30 cellular contexts compared by ENCODE assay signal in the genomic region with DNA sequence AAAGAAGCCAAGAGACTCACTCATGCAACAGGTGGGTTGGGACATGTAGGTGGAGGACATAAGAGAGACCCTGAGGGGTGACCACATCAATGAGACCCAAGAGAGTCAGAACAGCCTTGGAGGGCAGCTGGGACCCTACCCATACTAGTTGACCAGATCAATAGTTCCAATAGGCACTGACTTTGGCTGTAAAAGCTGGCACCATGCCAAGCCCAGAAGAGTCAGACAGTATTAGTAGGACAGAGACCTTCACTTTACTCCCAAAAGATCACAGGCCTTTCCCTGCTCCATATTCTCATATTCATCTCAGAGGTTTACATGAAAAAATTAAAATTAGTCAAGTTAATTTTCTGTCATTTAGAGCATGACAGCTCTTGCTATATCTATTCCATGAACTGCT. TPM values are rescaled to one million over a fixed set of nuclear protein-coding genes. Genes with fewer than 3 reads are reported as not detected.
DNase-seq lines count a peak whose midpoint lies in the region; ATAC-seq, FAIRE-seq and TF ChIP-seq lines count a peak whose summit lies in the region.
"Had no signal": no experiment of that assay in that cellular context is flagged by ENCODE, and none has a peak within 500 bp of the region (broad histone marks: within the 10 kb centered on the region; RNA-seq: fewer than 3 reads in every experiment).

No MANE protein-coding gene starts in this region.

- ATAC-seq in HepG2: no peak
- ATAC-seq in right lobe of liver: no peak
- ATAC-seq in GM23338: no peak
- ATAC-seq: GM12878 had no signal

- H3K9me3 Mint-ChIP-seq in GM23338: no peaks in the 10 kb centered on the region
- H3K9me3 Mint-ChIP-seq: CD4-positive, alpha-beta memory T cell; CD8-positive, alpha-beta memory T cell had no signal

- TF ChIP-seq EP300 in HepG2 (IDR thresholded peaks at IDR 0.05; ENCODE audit: low read depth in 2 of 2, low read length in 2 of 2) (no peak), HepG2 (CRISPR knock-in tag; IDR thresholded peaks at IDR 0.05; ENCODE audit: borderline replicate concordance) (no peak), Ishikawa (IDR thresholded peaks at IDR 0.05; ENCODE audit: borderline replicate concordance) (no peak)

- no peaks in the 10 kb centered on the region for H3K27me3 Mint-ChIP-seq in GM23338 (ENCODE audit: insufficient read depth, low read depth, poor library complexity)

- CTCF ChIA-PET in HepG2 (lab: Yijun Ruan, JAX; ENCODE audit: low intra/inter-chr PET ratio, low total read pairs) (no interaction called here), mammary epithelial cell (lab: Charles Lee; ENCODE audit: low non-redundant PET) (no interaction called here)

- no peak overlapping the region for H3K18ac ChIP-seq in trophoblast cell (ENCODE audit: low read length)

- no TSS peak for BruUV-seq in HepG2 (replicated peaks; lab: Mats Ljungman, UMichigan)
- BruUV-seq in mammary epithelial cell (replicated peaks; lab: Mats Ljungman, UMichigan): no TSS peak

- H3K9me3 ChIP-seq in HepG2 (ENCODE audit: low read length) (no peaks in the 10 kb centered on the region), right lobe of liver (no peaks in the 10 kb centered on the region), trophoblast cell (ENCODE audit: insufficient read depth, low read depth, low read length) (no peaks in the 10 kb centered on the region), mammary epithelial cell (replicated peaks; ENCODE audit: insufficient read depth, low read length) (no peaks in the 10 kb centered on the region)
- H3K9me3 ChIP-seq: BE2C, BLaER1 had no signal

- H3K27ac ChIP-seq in HepG2 (ENCODE audit: extremely low read length, insufficient read depth, low read length): no peak overlapping the region
- no peak overlapping the region for H3K27ac ChIP-seq in right lobe of liver
- no peak overlapping the region for H3K27ac ChIP-seq in trophoblast cell (ENCODE audit: low read depth, low read length)
- H3K27ac ChIP-seq in GM23338 (ENCODE audit: low read depth): no peak overlapping the region
- no peak overlapping the region for H3K27ac ChIP-seq in mammary epithelial cell (ENCODE audit: insufficient read depth, low read depth, low read length)
- H3K27ac ChIP-seq: BLaER1 had no signal

- no peaks in the 10 kb centered on the region for H3K79me2 ChIP-seq in HepG2 (ENCODE audit: insufficient read depth, low read length)
- H3K79me2 ChIP-seq in trophoblast cell (ENCODE audit: control insufficient read depth, insufficient read depth, low read length, poor library complexity): peaks cover 2% of the 10 kb centered on the region
- no peaks in the 10 kb centered on the region for H3K79me2 ChIP-seq in GM23338 (replicated peaks; ENCODE audit: insufficient read depth)
- H3K79me2 ChIP-seq in mammary epithelial cell (ENCODE audit: insufficient read depth, low read length): no peaks in the 10 kb centered on the region

- H2BK5ac ChIP-seq in trophoblast cell (ENCODE audit: low read depth, low read length, poor library complexity): peak overlapping the region; percentile 17

- no peak overlapping the region for H4K12ac ChIP-seq in trophoblast cell (ENCODE audit: low read depth, low read length)

- H2AK5ac ChIP-seq in trophoblast cell (ENCODE audit: low read length): peak overlapping the region; percentile 79

- no peaks in the 10 kb centered on the region for H3F3A ChIP-seq in GM23338 (replicated peaks; ENCODE audit: low read depth)

- dilution Hi-C loops in mammary epithelial cell (cut with HindIII; ENCODE audit: low sequenced_read_pairs): no loop called here

- no peak overlapping the region for H3K4me3 Mint-ChIP-seq in GM23338
- H3K4me3 Mint-ChIP-seq: CD14-positive monocyte; CD4-positive, alpha-beta memory T cell; CD4-positive, CD25-positive, alpha-beta regulatory T cell; CD8-positive, alpha-beta memory T cell had no signal

- H3K79me1 ChIP-seq in trophoblast cell (ENCODE audit: low read length): peaks cover 6% of the 10 kb centered on the region

- peaks cover 6% of the 10 kb centered on the region; the same call in 2 of the 3 replicates for H3K4me1 Mint-ChIP-seq in GM23338
- H3K4me1 Mint-ChIP-seq: CD4-positive, alpha-beta memory T cell; CD4-positive, CD25-positive, alpha-beta regulatory T cell; CD8-positive, alpha-beta memory T cell had no signal

- peak overlapping the region; percentile 70 for H3K14ac ChIP-seq in trophoblast cell (ENCODE audit: low read length)

- TF ChIP-seq CTCF in HepG2 (CRISPR knock-in tag; IDR thresholded peaks at IDR 0.05) (no peak), right lobe of liver (IDR thresholded peaks at IDR 0.05) (no peak), GM23338 (conservative IDR thresholded peaks at IDR 0.05; ENCODE audit: low read depth in 2 of 2) (no peak), mammary epithelial cell (conservative IDR thresholded peaks at IDR 0.05 in 1 of 2, IDR thresholded peaks at IDR 0.05 in 1 of 2; ENCODE audit: extremely low read depth in 1 of 2, insufficient read depth in 1 of 2, low read depth in 1 of 2, low read length in 2 of 2) (no peak)

- FAIRE-seq in HepG2 (lab: Jason Lieb, UNC): no peak
- FAIRE-seq: A204.1, GM12878, GM12892, GM18507 had no signal

- H4K8ac ChIP-seq in trophoblast cell (ENCODE audit: low read depth, low read length): no peak overlapping the region

- H2AFZ ChIP-seq in HepG2 (ENCODE audit: low read length): no peak overlapping the region
- H2AFZ ChIP-seq in trophoblast cell (ENCODE audit: insufficient read depth, low read length, poor library complexity): no peak overlapping the region
- no peak overlapping the region for H2AFZ ChIP-seq in GM23338
- no peak overlapping the region for H2AFZ ChIP-seq in mammary epithelial cell (ENCODE audit: low read depth, low read length)

- H3K36me3 Mint-ChIP-seq in GM23338 (ENCODE audit: low read depth): no peaks in the 10 kb centered on the region
- H3K36me3 Mint-ChIP-seq: CD14-positive monocyte; CD4-positive, alpha-beta memory T cell; CD4-positive, CD25-positive, alpha-beta regulatory T cell; CD8-positive, alpha-beta memory T cell had no signal

- H4K20me1 ChIP-seq in HepG2 (ENCODE audit: insufficient read depth, low read length) (no peaks in the 10 kb centered on the region), GM23338 (replicated peaks; ENCODE audit: insufficient read depth) (no peaks in the 10 kb centered on the region), mammary epithelial cell (ENCODE audit: insufficient read depth, low read length) (no peaks in the 10 kb centered on the region)
- H4K20me1 ChIP-seq: BLaER1 had no signal

- intact Hi-C loops in HepG2 (cut with micrococcal nuclease; ENCODE audit: unreplicated experiment) (no loop called here), right lobe of liver (cut with DNase I) (no loop called here), mammary epithelial cell (cut with micrococcal nuclease) (no loop called here)

- peak overlapping the region; percentile 14 for H3K4ac ChIP-seq in trophoblast cell (ENCODE audit: low read depth, low read length)

- H3K4me3 ChIP-seq in HepG2 (replicated peaks in 1 of 3; ENCODE audit: insufficient read depth in 1 of 3, low read depth in 2 of 3, low read length in 3 of 3): no peak overlapping the region
- no peak overlapping the region for H3K4me3 ChIP-seq in right lobe of liver
- no peak overlapping the region for H3K4me3 ChIP-seq in trophoblast cell (ENCODE audit: low read depth, low read length)
- H3K4me3 ChIP-seq in GM23338: no peak overlapping the region
- H3K4me3 ChIP-seq in mammary epithelial cell (replicated peaks in 1 of 3; ENCODE audit: insufficient read depth in 1 of 3, low read depth in 2 of 3, low read length in 3 of 3): no peak overlapping the region
- H3K4me3 ChIP-seq: BLaER1, GM12878 had no signal

- no peak overlapping the region for H2BK12ac ChIP-seq in trophoblast cell (ENCODE audit: low read length)

- H4K91ac ChIP-seq in trophoblast cell (ENCODE audit: low read depth, low read length): peak overlapping the region; percentile 11

- H3K36me3 ChIP-seq in HepG2 (replicated peaks in 1 of 2; ENCODE audit: control insufficient read depth in 1 of 2, insufficient read depth in 2 of 2, low read length in 2 of 2): no peaks in the 10 kb centered on the region
- no peaks in the 10 kb centered on the region for H3K36me3 ChIP-seq in right lobe of liver
- peaks cover 0 to 2% of the 10 kb centered on the region in 2 experiments for H3K36me3 ChIP-seq in trophoblast cell (ENCODE audit: control insufficient read depth in 1 of 2, insufficient read depth in 2 of 2, low read length in 2 of 2)
- no peaks in the 10 kb centered on the region for H3K36me3 ChIP-seq in GM23338 (ENCODE audit: insufficient read depth)
- no peaks in the 10 kb centered on the region for H3K36me3 ChIP-seq in mammary epithelial cell (ENCODE audit: insufficient read depth, low read length)
- H3K36me3 ChIP-seq: BE2C, BLaER1 had no signal

- POLR2A ChIA-PET in HepG2 (lab: Yijun Ruan, JAX): no interaction called here

- H2BK120ac ChIP-seq in trophoblast cell (ENCODE audit: insufficient read depth, low read length, poor library complexity): peak overlapping the region; percentile 37

- TF ChIP-seq RAD21 in HepG2 (CRISPR knock-in tag; IDR thresholded peaks at IDR 0.05): no peak
- TF ChIP-seq RAD21 in Ishikawa (IDR thresholded peaks at IDR 0.05; ENCODE audit: low read depth): no peak

- H3K9ac ChIP-seq in HepG2 (ENCODE audit: insufficient read depth, low read depth, low read length) (no peak overlapping the region), trophoblast cell (ENCODE audit: low read length) (no peak overlapping the region), mammary epithelial cell (ENCODE audit: insufficient read depth, low read length) (no peak overlapping the region)
- H3K9ac ChIP-seq: BLaER1 had no signal

- no peaks in the 10 kb centered on the region for H3K4me1 ChIP-seq in HepG2 (ENCODE audit: insufficient read depth, low read length)
- H3K4me1 ChIP-seq in right lobe of liver: no peaks in the 10 kb centered on the region
- peaks cover 5 to 6% of the 10 kb centered on the region in 2 experiments for H3K4me1 ChIP-seq in trophoblast cell (ENCODE audit: control insufficient read depth in 1 of 2, insufficient read depth in 2 of 2, low read length in 2 of 2)
- H3K4me1 ChIP-seq in GM23338 (ENCODE audit: insufficient read depth): peaks cover 5% of the 10 kb centered on the region; the same call in 1 of the 2 replicates
- H3K4me1 ChIP-seq in mammary epithelial cell (ENCODE audit: insufficient read depth, low read length): no peaks in the 10 kb centered on the region
- H3K4me1 ChIP-seq: BE2C, BLaER1 had no signal

- H3K27me3 ChIP-seq in HepG2 (ENCODE audit: control insufficient read depth in 1 of 2, insufficient read depth in 2 of 2, low read length in 2 of 2): no peaks in the 10 kb centered on the region
- no peaks in the 10 kb centered on the region for H3K27me3 ChIP-seq in right lobe of liver
- H3K27me3 ChIP-seq in trophoblast cell (ENCODE audit: insufficient read depth, low read length): no peaks in the 10 kb centered on the region
- no peaks in the 10 kb centered on the region for H3K27me3 ChIP-seq in GM23338 (ENCODE audit: insufficient read depth)
- peaks cover 2% of the 10 kb centered on the region for H3K27me3 ChIP-seq in mammary epithelial cell (ENCODE audit: insufficient read depth, low read length)
- H3K27me3 ChIP-seq: BE2C, BLaER1 had no signal

- no peak overlapping the region for H3K27ac Mint-ChIP-seq in GM23338
- H3K27ac Mint-ChIP-seq: CD14-positive monocyte; CD4-positive, alpha-beta memory T cell; CD4-positive, CD25-positive, alpha-beta regulatory T cell; CD8-positive, alpha-beta memory T cell had no signal

- in situ Hi-C loops in HepG2 (cut with HindIII; ENCODE audit: extremely low pct_ligation_motif_present, low pct_unique_long_range_greater_than_20kb): no loop called here
- in situ Hi-C loops in mammary epithelial cell (cut with MboI; ENCODE audit: low sequenced_read_pairs in 2 of 2): no loop called here

- H3K9me2 ChIP-seq in GM23338 (ENCODE audit: insufficient read depth): 0 out of 2 replicates have a peak, but pooled peaks cover 4% of the 10 kb centered on the region

- H3K4me2 ChIP-seq in HepG2 (ENCODE audit: low read depth, low read length): no peak overlapping the region
- H3K4me2 ChIP-seq in trophoblast cell (ENCODE audit: low read length): no peak overlapping the region
- no peak overlapping the region for H3K4me2 ChIP-seq in GM23338
- no peak overlapping the region for H3K4me2 ChIP-seq in mammary epithelial cell (ENCODE audit: insufficient read depth, low read depth, low read length)
- H3K4me2 ChIP-seq: BLaER1 had no signal

- H3K23ac ChIP-seq in trophoblast cell (ENCODE audit: low read length): no peak overlapping the region

- DNase-seq in HepG2 (ENCODE audit: low spot score) (no peak), right lobe of liver (no peak), trophoblast cell (no peak), AG20443 (ENCODE audit: low spot score) (no peak), GM23338 (ENCODE audit: low spot score) (no peak), mammary epithelial cell (no peak)
- DNase-seq: 8988T; BE2C; C1 segment of cervical spinal cord; CD4-positive, alpha-beta memory T cell; CD4-positive, CD25-positive, alpha-beta regulatory T cell; CD8-positive, alpha-beta memory T cell; COR-L47; DMS 273 treated with DMSO at 0.1 percent for 48 hours; DMS153; DMS53; DMS79; DND-41; EL; GDM1 had no signal

- TF ChIP-seq POLR2A in HepG2 (IDR thresholded peaks at IDR 0.05; ENCODE audit: insufficient read depth in 1 of 2, low read depth in 2 of 2, low read length in 2 of 2): no peak
- no peak for TF ChIP-seq POLR2A in right lobe of liver (IDR thresholded peaks at IDR 0.05)

RNA-seq across cellular contexts. Expression of a gene that starts 20.9 kb away (rescaled TPM):
- total RNA-seq in HepG2 (2016; rRNA removed; fragmentation: Illumina TruSeq; extraction: Trizol) (0.31 and 0.42 TPM in 2 replicates), right lobe of liver (under 1 TPM in 1 of 6 experiments, not detected in 5; 0.51 TPM), mammary epithelial cell (not detected)
- not detected in 2 replicates for total RNA-seq in HepG2 (2016; cell fraction: cytosol; rRNA removed; fragmentation: Illumina TruSeq; extraction: Trizol; ENCODE audit: low read depth)
- total RNA-seq in HepG2 (2016; cell fraction: insoluble cytoplasmic fraction; rRNA removed; fragmentation: Illumina TruSeq; extraction: Trizol): 0.22 and 0.46 TPM in 2 replicates
- total RNA-seq in HepG2 (2016; cell fraction: membrane; rRNA removed; fragmentation: Illumina TruSeq; extraction: Trizol): 0.09 and 0.24 TPM in 2 replicates
- 0.25 and 0.38 TPM in 2 replicates for total RNA-seq in HepG2 (2016; cell fraction: nucleus; rRNA removed; fragmentation: Illumina TruSeq; extraction: Trizol)
- polyA plus RNA-seq in HepG2 (2011; rRNA removed) (0.60 and 0.83 TPM in 2 replicates), GM23338 (2016; fragmentation: Nextera tagmentation; extraction: Ambion mirVana) (not detected in 2 replicates), mammary epithelial cell (not detected)
- polyA plus RNA-seq in HepG2 (2011; cell fraction: cytosol; rRNA removed): 0.35 and 0.45 TPM in 2 replicates
- 0.39 and 0.83 TPM in 2 replicates for polyA plus RNA-seq in HepG2 (2011; cell fraction: nucleus; rRNA removed)
- polyA plus RNA-seq in HepG2 (2012): 0.21 TPM in 1 of 2 replicates, not detected in the other
- polyA plus RNA-seq in HepG2 (2016; cell fraction: cytosol; fragmentation: Illumina TruSeq; extraction: Trizol; ENCODE audit: low read depth): 0.06 TPM in 1 of 2 replicates, not detected in the other
- 0.33 and 0.48 TPM in 2 replicates for polyA plus RNA-seq in HepG2 (2016; cell fraction: insoluble cytoplasmic fraction; fragmentation: Illumina TruSeq; extraction: Trizol; ENCODE audit: low read depth)
- 0.16 and 0.24 TPM in 2 replicates for polyA plus RNA-seq in HepG2 (2016; cell fraction: membrane; fragmentation: Illumina TruSeq; extraction: Trizol; ENCODE audit: low read depth)
- 0.37 and 0.71 TPM in 2 replicates for polyA plus RNA-seq in HepG2 (2016; cell fraction: nucleus; fragmentation: Illumina TruSeq; extraction: Trizol; ENCODE audit: insufficient read depth, low read depth)
- 0.26 TPM in 1 of 2 replicates, not detected in the other for polyA minus RNA-seq in HepG2 (2011; rRNA and poly(A)+ RNA removed; ENCODE audit: low replicate concordance)
- polyA minus RNA-seq in HepG2 (2011; cell fraction: cytosol; rRNA and poly(A)+ RNA removed): 0.26 TPM in 1 of 2 replicates, not detected in the other
- polyA minus RNA-seq in HepG2 (2011; cell fraction: nucleus; rRNA and poly(A)+ RNA removed): 0.62 and 0.77 TPM in 2 replicates
- not detected in 2 replicates for polyA plus RNA-seq in trophoblast cell (2013)
- not detected in 2 replicates for total RNA-seq in GM23338 (2014; rRNA removed; shearing (Covaris generic))
- polyA minus RNA-seq in mammary epithelial cell: not detected
- total RNA-seq: A673; CD4-positive, CD25-positive, alpha-beta regulatory T cell; CD8-positive, alpha-beta memory T cell; Daoy; G401; GM12878 had no signal
- polyA plus RNA-seq: CD14-positive monocyte; CD4-positive, CD25-positive, alpha-beta regulatory T cell; CD8-positive, alpha-beta memory T cell; GM12878 had no signal

RNA-seq across cellular contexts. Expression of a gene that starts 30.9 kb away (rescaled TPM):
- total RNA-seq in HepG2 (2016; rRNA removed; fragmentation: Illumina TruSeq; extraction: Trizol) (not detected in 2 replicates), right lobe of liver (not detected), mammary epithelial cell (not detected)
- not detected in 2 replicates for total RNA-seq in HepG2 (2016; cell fraction: cytosol; rRNA removed; fragmentation: Illumina TruSeq; extraction: Trizol; ENCODE audit: low read depth)
- total RNA-seq in HepG2 (2016; cell fraction: insoluble cytoplasmic fraction; rRNA removed; fragmentation: Illumina TruSeq; extraction: Trizol): not detected in 2 replicates
- not detected in 2 replicates for total RNA-seq in HepG2 (2016; cell fraction: membrane; rRNA removed; fragmentation: Illumina TruSeq; extraction: Trizol)
- total RNA-seq in HepG2 (2016; cell fraction: nucleus; rRNA removed; fragmentation: Illumina TruSeq; extraction: Trizol): not detected in 2 replicates
- polyA plus RNA-seq in HepG2 (2011; rRNA removed) (not detected in 2 replicates), GM23338 (2016; fragmentation: Nextera tagmentation; extraction: Ambion mirVana) (not detected in 2 replicates), mammary epithelial cell (not detected)
- polyA plus RNA-seq in HepG2 (2011; cell fraction: cytosol; rRNA removed): not detected in 2 replicates
- polyA plus RNA-seq in HepG2 (2011; cell fraction: nucleus; rRNA removed): not detected in 2 replicates
- not detected in 2 replicates for polyA plus RNA-seq in HepG2 (2012)
- polyA plus RNA-seq in HepG2 (2016; cell fraction: cytosol; fragmentation: Illumina TruSeq; extraction: Trizol; ENCODE audit: low read depth): not detected in 2 replicates
- not detected in 2 replicates for polyA plus RNA-seq in HepG2 (2016; cell fraction: insoluble cytoplasmic fraction; fragmentation: Illumina TruSeq; extraction: Trizol; ENCODE audit: low read depth)
- not detected in 2 replicates for polyA plus RNA-seq in HepG2 (2016; cell fraction: membrane; fragmentation: Illumina TruSeq; extraction: Trizol; ENCODE audit: low read depth)
- polyA plus RNA-seq in HepG2 (2016; cell fraction: nucleus; fragmentation: Illumina TruSeq; extraction: Trizol; ENCODE audit: insufficient read depth, low read depth): not detected in 2 replicates
- not detected in 2 replicates for polyA minus RNA-seq in HepG2 (2011; rRNA and poly(A)+ RNA removed; ENCODE audit: low replicate concordance)
- polyA minus RNA-seq in HepG2 (2011; cell fraction: cytosol; rRNA and poly(A)+ RNA removed): not detected in 2 replicates
- polyA minus RNA-seq in HepG2 (2011; cell fraction: nucleus; rRNA and poly(A)+ RNA removed): not detected in 2 replicates
- 0.04 TPM in 1 of 2 replicates, not detected in the other for polyA plus RNA-seq in trophoblast cell (2013)
- not detected in 2 replicates for total RNA-seq in GM23338 (2014; rRNA removed; shearing (Covaris generic))
- not detected for polyA minus RNA-seq in mammary epithelial cell
- total RNA-seq: A673; CD4-positive, alpha-beta memory T cell; CD4-positive, CD25-positive, alpha-beta regulatory T cell; CD8-positive, alpha-beta memory T cell; Daoy; G401; GM12878 had no signal
- polyA plus RNA-seq: CD14-positive monocyte; CD4-positive, alpha-beta memory T cell; CD4-positive, CD25-positive, alpha-beta regulatory T cell; CD8-positive, alpha-beta memory T cell; GM12878 had no signal
